Comparison of ENCODE assay signal across 12 cellular contexts in the genomic region with DNA sequence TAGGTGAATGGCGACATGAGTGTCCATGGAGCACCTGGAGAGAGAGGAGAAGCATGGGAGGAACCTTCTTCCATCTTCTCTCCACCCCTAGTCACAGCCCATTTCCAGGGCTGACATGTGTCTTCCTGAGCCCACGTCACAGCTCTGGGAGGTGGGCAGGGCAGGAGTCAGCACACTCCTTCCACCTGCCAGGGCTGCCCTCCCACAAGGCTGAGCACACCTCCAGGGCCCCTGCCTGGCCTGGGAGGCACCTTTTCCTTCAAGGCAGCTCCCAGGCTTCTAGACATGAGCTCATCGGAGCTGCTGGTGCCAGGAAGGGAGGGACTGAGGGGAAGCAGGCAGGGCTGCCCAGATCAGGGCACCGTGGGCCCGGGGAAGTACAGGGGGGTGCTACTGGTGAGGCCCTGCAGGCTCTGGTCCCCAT. TPM values are rescaled to one million over a fixed set of nuclear protein-coding genes. Genes with fewer than 3 reads are reported as not detected.
DNase-seq lines count a peak whose midpoint lies in the region; ATAC-seq and TF ChIP-seq lines count a peak whose summit lies in the region.
"Had no signal": no experiment of that assay in that cellular context is flagged by ENCODE, and none has a peak within 500 bp of the region (broad histone marks: within the 10 kb centered on the region; RNA-seq: fewer than 3 reads in every experiment).

No MANE protein-coding gene starts in this region.

- H3K4me1 ChIP-seq in RWPE2 (ENCODE audit: insufficient read depth, poor library complexity, severe bottlenecking) (no peaks in the 10 kb centered on the region), foreskin keratinocyte (peaks cover 5% of the 10 kb centered on the region), upper lobe of right lung (peaks cover 44% of the 10 kb centered on the region)

- H3K27me3 ChIP-seq in RWPE2 (ENCODE audit: insufficient read depth, poor library complexity, severe bottlenecking) (no peaks in the 10 kb centered on the region), foreskin keratinocyte (no peaks in the 10 kb centered on the region), upper lobe of right lung (peaks cover 5% of the 10 kb centered on the region), brain microvascular endothelial cell (replicated peaks) (no peaks in the 10 kb centered on the region)
- H3K27me3 ChIP-seq: right lobe of liver had no signal

- in situ Hi-C loops in brain microvascular endothelial cell (cut with HindIII; ENCODE audit: low pct_ligation_motif_present, low sequenced_read_pairs), result no loop called here

- H3K27ac Mint-ChIP-seq in naive B cell, result peak overlapping the region in 3 of 6 donors; percentile 71 to 92 (median 89)
- H3K27ac Mint-ChIP-seq: effector memory CD8-positive, alpha-beta T cell had no signal

- ATAC-seq in RWPE2 (ENCODE audit: low read depth), result peak; percentile 37; the same call in 2 of the 3 replicates
- ATAC-seq in foreskin keratinocyte, result peak; percentile 82
- ATAC-seq in naive B cell (ENCODE audit: low read depth in 2 of 2), result no peak
- ATAC-seq in upper lobe of right lung, result peak; percentile 77

- H3K9me3 ChIP-seq in RWPE2 (ENCODE audit: severe bottlenecking) (no peaks in the 10 kb centered on the region), upper lobe of right lung (no peaks in the 10 kb centered on the region)
- H3K9me3 ChIP-seq: right lobe of liver had no signal

- H3K9me3 Mint-ChIP-seq in naive B cell, result no peaks in the 10 kb centered on the region
- H3K9me3 Mint-ChIP-seq: effector memory CD8-positive, alpha-beta T cell had no signal

- intact Hi-C loops in upper lobe of right lung (cut with DNase I), result no loop called here

- H3K36me3 Mint-ChIP-seq in naive B cell, result no peaks in the 10 kb centered on the region

- peaks cover 48 to 66% (median 56%) of the 10 kb centered on the region in 3 donors for H3K4me1 Mint-ChIP-seq in naive B cell

- peak overlapping the region; percentile 88 to 97 (median 92) for H3K4me3 Mint-ChIP-seq in naive B cell

- TF ChIP-seq CTCF in RWPE2 (IDR thresholded peaks at IDR 0.05; ENCODE audit: poor library complexity, severe bottlenecking) (no peak), foreskin keratinocyte (conservative IDR thresholded peaks at IDR 0.05) (no peak), upper lobe of right lung (IDR thresholded peaks at IDR 0.05) (no peak), brain microvascular endothelial cell (IDR thresholded peaks at IDR 0.05; ENCODE audit: low read depth, low read length, missing control alignments) (no peak)

- H3K36me3 ChIP-seq in RWPE2 (ENCODE audit: low read depth), result no peaks in the 10 kb centered on the region
- H3K36me3 ChIP-seq in upper lobe of right lung, result peaks cover 3% of the 10 kb centered on the region
- H3K36me3 ChIP-seq in brain microvascular endothelial cell (replicated peaks), result no peaks in the 10 kb centered on the region
- H3K36me3 ChIP-seq: right lobe of liver had no signal

- H3K4me3 ChIP-seq in RWPE2 (ENCODE audit: severe bottlenecking), result no peak overlapping the region
- peak overlapping the region; percentile 79 for H3K4me3 ChIP-seq in upper lobe of right lung
- H3K4me3 ChIP-seq in brain microvascular endothelial cell (ENCODE audit: low read depth, low read length), result no peak overlapping the region

- no peak for DNase-seq in RWPE2 (ENCODE audit: low spot score)
- DNase-seq in foreskin keratinocyte, result peak; percentile 68 to 87
- DNase-seq in naive B cell, result no peak
- DNase-seq in upper lobe of right lung, result peak; percentile 78
- DNase-seq in NCI-H510A treated with DMSO at 0.1 percent for 48 hours (lab: John Stamatoyannopoulos, UW), result no peak
- no peak for DNase-seq in activated CD4-positive, alpha-beta T cell treated with anti-CD3 and anti-CD28 coated beads, Interleukin-2, amount 50 U/mL, for 1 hour
- DNase-seq in brain microvascular endothelial cell, result no peak
- DNase-seq in iPS-NIHi7 (ENCODE audit: extremely low spot score), result no peak
- DNase-seq: activated gamma-delta T cell; DMS79; effector memory CD8-positive, alpha-beta T cell; right lobe of liver had no signal

- H3K27me3 Mint-ChIP-seq in naive B cell, result no peaks in the 10 kb centered on the region

- H3K27ac ChIP-seq in RWPE2 (ENCODE audit: poor library complexity, severe bottlenecking), result no peak overlapping the region
- no peak overlapping the region for H3K27ac ChIP-seq in foreskin keratinocyte
- peak overlapping the region; percentile 93 for H3K27ac ChIP-seq in upper lobe of right lung
- H3K27ac ChIP-seq in brain microvascular endothelial cell, result no peak overlapping the region

RNA-seq across cellular contexts. Expression of gene SYNPO, which starts 13.6 kb away (rescaled TPM):
- total RNA-seq in foreskin keratinocyte, result 8.8 and 10.1 TPM in 2 replicates
- 6.9 and 7.0 TPM in 2 replicates for polyA plus RNA-seq in foreskin keratinocyte
- polyA plus RNA-seq in naive B cell (ENCODE audit: low read depth in 6 of 6), result 1 to 10 TPM in 5 of 6 donors, under 1 TPM in 1; 0.75 to 1.9 (median 1.4) TPM
- 151 TPM for total RNA-seq in upper lobe of right lung

RNA-seq across cellular contexts. Expression of gene MYOZ3, which starts 34.2 kb away (rescaled TPM):
- 0.34 and 0.53 TPM in 2 replicates for total RNA-seq in foreskin keratinocyte
- polyA plus RNA-seq in foreskin keratinocyte, result 0.33 and 0.35 TPM in 2 replicates
- polyA plus RNA-seq in naive B cell (ENCODE audit: low read depth in 6 of 6), result under 1 TPM in 3 of 6 donors, not detected in 3; 0.11 to 0.20 (median 0.12) TPM
- 1.7 TPM for total RNA-seq in upper lobe of right lung

Comparison
In these comparisons a context has a peak if more than half of its experiments do, and no peak if none do; other contexts are left out.
1. ATAC-seq: peak in RWPE2 (single experiment), foreskin keratinocyte (single experiment) and upper lobe of right lung (single experiment); none in naive B cell (0 of 2).
2. DNase-seq: peak in foreskin keratinocyte (2 of 2) and upper lobe of right lung (single experiment); none in RWPE2 (single experiment), naive B cell (single experiment), NCI-H510A treated with DMSO at 0.1 percent for 48 hours (single experiment), activated CD4-positive, alpha-beta T cell treated with anti-CD3 and anti-CD28 coated beads, Interleukin-2, amount 50 U/mL, for 1 hour (single experiment), brain microvascular endothelial cell (single experiment) and iPS-NIHi7 (single experiment).
3. RNA of gene SYNPO, which starts 13.6 kb away (total RNA-seq): 151 TPM in upper lobe of right lung (single experiment); 8.8 to 10.1 TPM in foreskin keratinocyte; every median in the first group is over 10 times any median in the second.